Comparison of ENCODE assay signal across 18 cellular contexts in the genomic region with DNA sequence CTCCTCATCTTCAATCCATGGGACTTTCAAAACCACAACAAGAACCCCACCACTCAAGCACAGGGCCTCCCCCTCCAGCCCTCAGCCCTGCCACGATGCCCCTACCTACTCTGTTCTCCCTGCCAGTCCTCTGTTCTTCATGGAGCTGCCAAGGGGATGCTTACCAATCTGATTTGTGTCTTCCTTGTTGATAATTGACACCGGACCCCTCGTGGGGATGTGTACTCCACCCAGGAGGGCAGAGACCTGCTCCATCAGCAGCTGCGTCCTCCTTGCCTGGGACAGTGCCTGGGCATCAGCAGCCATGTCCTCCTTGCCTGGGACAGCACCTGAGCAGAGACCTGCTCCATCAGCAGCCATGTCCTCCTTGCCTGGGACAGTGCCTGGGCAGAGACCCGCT.
A peak's percentile ranks its signal among the peaks of the same experiment; 100 is the strongest.
DNase-seq lines count a peak whose midpoint lies in the region; ATAC-seq and TF ChIP-seq lines count a peak whose summit lies in the region.
"Had no signal": no experiment of that assay in that cellular context is flagged by ENCODE, and none has a peak within 500 bp of the region (broad histone marks: within the 10 kb centered on the region; RNA-seq: fewer than 3 reads in every experiment).

No MANE protein-coding gene starts in this region.

- H3K79me2 ChIP-seq in PC-3 (ENCODE audit: low read length), result no peaks in the 10 kb centered on the region

- H3K36me3 Mint-ChIP-seq in activated naive CD4-positive, alpha-beta T cell treated with anti-CD3 and anti-CD28 coated beads, Interleukin-2, amount 50 U/mL, for 24 hours, result no peaks in the 10 kb centered on the region
- no peaks in the 10 kb centered on the region for H3K36me3 Mint-ChIP-seq in activated CD8-positive, alpha-beta memory T cell treated with anti-CD3 and anti-CD28 coated beads, Interleukin-2, amount 10 ng/mL, durations not matched to agents 7 days and 5 days
- H3K36me3 Mint-ChIP-seq: CD8-positive, alpha-beta T cell had no signal

- POLR2A ChIA-PET in PC-3 (lab: Charles Lee; ENCODE audit: unreplicated experiment), result no interaction called here

- no peaks in the 10 kb centered on the region for H3F3A ChIP-seq in PC-3 (ENCODE audit: low read length, unreplicated experiment)

- no peak overlapping the region for H3K4me3 ChIP-seq in SK-N-MC
- no peak overlapping the region for H3K4me3 ChIP-seq in PC-3 (ENCODE audit: low read length)
- H3K4me3 ChIP-seq: BLaER1 treated with 17β-estradiol and CSF1 and Interleukin-3, amounts not matched to agents 10 nM and 100 nM; GM23248 had no signal

- peak overlapping the region; percentile 13 for H3K27ac Mint-ChIP-seq in activated naive CD4-positive, alpha-beta T cell treated with anti-CD3 and anti-CD28 coated beads, Interleukin-2, amount 50 U/mL, for 24 hours
- H3K27ac Mint-ChIP-seq in activated CD8-positive, alpha-beta memory T cell treated with anti-CD3 and anti-CD28 coated beads, Interleukin-2, amount 10 ng/mL, durations not matched to agents 7 days and 5 days, result no peak overlapping the region
- H3K27ac Mint-ChIP-seq: CD8-positive, alpha-beta T cell had no signal

- H3K27ac ChIP-seq in SK-N-MC, result peak overlapping the region; percentile 99
- no peak overlapping the region for H3K27ac ChIP-seq in PC-3 (ENCODE audit: low read length)
- H3K27ac ChIP-seq: 22Rv1; BLaER1 treated with 17β-estradiol and CSF1 and Interleukin-3, amounts not matched to agents 10 nM and 100 nM; GM23248 had no signal

- no peaks in the 10 kb centered on the region for H3K4me1 Mint-ChIP-seq in activated naive CD4-positive, alpha-beta T cell treated with anti-CD3 and anti-CD28 coated beads, Interleukin-2, amount 50 U/mL, for 24 hours
- H3K4me1 Mint-ChIP-seq in activated CD8-positive, alpha-beta memory T cell treated with anti-CD3 and anti-CD28 coated beads, Interleukin-2, amount 10 ng/mL, durations not matched to agents 7 days and 5 days, result no peaks in the 10 kb centered on the region

- no peaks in the 10 kb centered on the region for H3K9me2 ChIP-seq in PC-3 (replicated peaks; ENCODE audit: low read length)

- H3K36me3 ChIP-seq in SK-N-MC (ENCODE audit: insufficient read depth, low read length) (no peaks in the 10 kb centered on the region), PC-3 (ENCODE audit: low read depth, low read length) (no peaks in the 10 kb centered on the region)
- H3K36me3 ChIP-seq: BE2C; BLaER1 treated with 17β-estradiol and CSF1 and Interleukin-3, amounts not matched to agents 10 nM and 100 nM had no signal

- no peaks in the 10 kb centered on the region for H3K9me3 ChIP-seq in SK-N-MC (ENCODE audit: low read depth, low read length)
- H3K9me3 ChIP-seq in PC-3 (ENCODE audit: low read length), result no peaks in the 10 kb centered on the region
- H3K9me3 ChIP-seq: BE2C; BLaER1 treated with 17β-estradiol and CSF1 and Interleukin-3, amounts not matched to agents 10 nM and 100 nM; Caco-2 had no signal

- H4K20me1 ChIP-seq in PC-3 (ENCODE audit: low read length), result no peaks in the 10 kb centered on the region
- H4K20me1 ChIP-seq: BLaER1 treated with 17β-estradiol and CSF1 and Interleukin-3, amounts not matched to agents 10 nM and 100 nM had no signal

- no peak overlapping the region for H3K4me3 Mint-ChIP-seq in activated naive CD4-positive, alpha-beta T cell treated with anti-CD3 and anti-CD28 coated beads, Interleukin-2, amount 50 U/mL, for 24 hours
- H3K4me3 Mint-ChIP-seq in activated CD8-positive, alpha-beta memory T cell treated with anti-CD3 and anti-CD28 coated beads, Interleukin-2, amount 10 ng/mL, durations not matched to agents 7 days and 5 days, result no peak overlapping the region
- H3K4me3 Mint-ChIP-seq: CD8-positive, alpha-beta T cell had no signal

- 0 out of 2 replicates have a peak, but pooled peaks cover 6% of the 10 kb centered on the region for H3K27me3 ChIP-seq in PC-3 (ENCODE audit: low read length)
- H3K27me3 ChIP-seq: BE2C; BLaER1 treated with 17β-estradiol and CSF1 and Interleukin-3, amounts not matched to agents 10 nM and 100 nM had no signal

- no peaks in the 10 kb centered on the region for H3K4me1 ChIP-seq in PC-3 (ENCODE audit: insufficient read depth, low read length)
- H3K4me1 ChIP-seq: BE2C, Caco-2 had no signal

- CTCF ChIA-PET in activated CD8-positive, alpha-beta memory T cell treated with anti-CD3 and anti-CD28 coated beads, Interleukin-2, amount 10 ng/mL, durations not matched to agents 7 days and 5 days (lab: Charles Lee), result no interaction called here
- CTCF ChIA-PET in PC-3 (lab: Charles Lee), result no interaction called here

- DNase-seq in activated naive CD4-positive, alpha-beta T cell treated with Interleukin-2 at 50 U/mL for 16 hours, result no peak
- no peak for DNase-seq in SK-N-MC (ENCODE audit: low read depth, low spot score)
- DNase-seq in posterior vena cava (ENCODE audit: low spot score), result peak; percentile 55
- no peak for DNase-seq in activated CD8-positive, alpha-beta memory T cell treated with anti-CD3 and anti-CD28 coated beads, Interleukin-2, amount 10 ng/mL, durations not matched to agents 7 days and 5 days
- no peak for DNase-seq in T-helper 2 cell
- DNase-seq in PC-3, result no peak
- DNase-seq: AML-193; BE2C; Caco-2; CD8-positive, alpha-beta T cell; DMS153; DND-41; GM23248; H7 had no signal

- TF ChIP-seq CTCF in PC-3 (conservative IDR thresholded peaks at IDR 0.05; ENCODE audit: low read depth, low read length), result no peak

- no peak for ATAC-seq in activated CD8-positive, alpha-beta memory T cell treated with anti-CD3 and anti-CD28 coated beads, Interleukin-2, amount 10 ng/mL, durations not matched to agents 7 days and 5 days
- no peak for ATAC-seq in PC-3
- ATAC-seq: CD8-positive, alpha-beta T cell; HCT116 had no signal

- no peaks in the 10 kb centered on the region for H3K9me3 Mint-ChIP-seq in activated naive CD4-positive, alpha-beta T cell treated with anti-CD3 and anti-CD28 coated beads, Interleukin-2, amount 50 U/mL, for 24 hours
- H3K9me3 Mint-ChIP-seq in activated CD8-positive, alpha-beta memory T cell treated with anti-CD3 and anti-CD28 coated beads, Interleukin-2, amount 10 ng/mL, durations not matched to agents 7 days and 5 days (ENCODE audit: low read depth), result no peaks in the 10 kb centered on the region
- H3K9me3 Mint-ChIP-seq: CD8-positive, alpha-beta T cell had no signal

- no peak overlapping the region for H2AFZ ChIP-seq in PC-3 (ENCODE audit: low read length)
- H2AFZ ChIP-seq: GM23248 had no signal

- H3K9ac ChIP-seq in SK-N-MC (ENCODE audit: insufficient read length) (no peak overlapping the region), PC-3 (ENCODE audit: low read length) (no peak overlapping the region)
- H3K9ac ChIP-seq: BLaER1 treated with 17β-estradiol and CSF1 and Interleukin-3, amounts not matched to agents 10 nM and 100 nM; GM23248 had no signal

- intact Hi-C loops in posterior vena cava (cut with DNase I), result no loop called here
- intact Hi-C loops in PC-3 (cut with micrococcal nuclease), result no loop called here

- no peak overlapping the region for H3K4me2 ChIP-seq in PC-3 (ENCODE audit: low read length)
- H3K4me2 ChIP-seq: BLaER1 treated with 17β-estradiol and CSF1 and Interleukin-3, amounts not matched to agents 10 nM and 100 nM had no signal

- H3K27me3 Mint-ChIP-seq in activated naive CD4-positive, alpha-beta T cell treated with anti-CD3 and anti-CD28 coated beads, Interleukin-2, amount 50 U/mL, for 24 hours, result peaks cover 5% of the 10 kb centered on the region
- H3K27me3 Mint-ChIP-seq in activated CD8-positive, alpha-beta memory T cell treated with anti-CD3 and anti-CD28 coated beads, Interleukin-2, amount 10 ng/mL, durations not matched to agents 7 days and 5 days, result no peaks in the 10 kb centered on the region

- BruUV-seq in PC-3 (replicated peaks; lab: Mats Ljungman, UMichigan), result no TSS peak
